In genomic region chr6:3054229-3055157, GRCh38 we compare ENCODE assay signal across 7 cellular contexts. TPM values are rescaled to one million over a fixed set of nuclear protein-coding genes. Genes with fewer than 3 reads are reported as not detected.
DNase-seq lines count a peak whose midpoint lies in the region; ATAC-seq and TF ChIP-seq lines count a peak whose summit lies in the region.
"Not testable (repeated sequence)": the region's sequence is repeated elsewhere in the genome, so short reads cannot be mapped to it uniquely, and the experiment has no call there.

No MANE protein-coding gene starts in this region.

- ATAC-seq in lower lobe of right lung: peak; percentile 19 to 69

- H3K9me3 ChIP-seq in SK-N-SH, lower lobe of right lung: not testable (repeated sequence)

- H3K27ac ChIP-seq in SK-N-SH (ENCODE audit: low read depth in 2 of 2, low read length in 1 of 2); rectal smooth muscle tissue (ENCODE audit: low read depth, low read length): not testable (repeated sequence)
- peak overlapping the region; percentile 80 for H3K27ac ChIP-seq in lower lobe of right lung

- H4K20me1 ChIP-seq in SK-N-SH (ENCODE audit: insufficient read depth): not testable (repeated sequence)

- H3K36me3 ChIP-seq in SK-N-SH (replicated peaks in 1 of 2; ENCODE audit: control insufficient read depth in 1 of 2, insufficient read depth in 2 of 2, low read length in 1 of 2); lower lobe of right lung; rectal smooth muscle tissue (ENCODE audit: control insufficient read depth, insufficient read depth, low read length): not testable (repeated sequence)

- peak overlapping the region; percentile 61 for H3K4me2 ChIP-seq in SK-N-SH

- H3K9me2 ChIP-seq in SK-N-SH: not testable (repeated sequence)

- DNase-seq in Daoy (ENCODE audit: low read depth) (peak; percentile 36), NCI-H187 treated with DMSO at 0.1 percent for 48 hours (lab: John Stamatoyannopoulos, UW) (peak; percentile 63), SK-N-SH (peak; percentile 36), astrocyte of the hippocampus (ENCODE audit: low read depth, low spot score) (peak; percentile 44), fibroblast of peridontal ligament (ENCODE audit: extremely low read depth) (peak; percentile 43)
- DNase-seq in lower lobe of right lung: not testable (repeated sequence)

- TF ChIP-seq RAD21 in SK-N-SH (IDR thresholded peaks at IDR 0.05; ENCODE audit: low read length): not testable (repeated sequence)

- H3K4me3 ChIP-seq in SK-N-SH (ENCODE audit: low read depth in 2 of 2, low read length in 1 of 2): peak overlapping the region; percentile 42 to 59; a peak in 2 of 4 replicates
- H3K4me3 ChIP-seq in lower lobe of right lung: peak overlapping the region; percentile 65
- H3K4me3 ChIP-seq in rectal smooth muscle tissue (ENCODE audit: low read length): peak overlapping the region; percentile 61

- H3K79me2 ChIP-seq in SK-N-SH (ENCODE audit: insufficient read depth): not testable (repeated sequence)

- not testable (repeated sequence) for H3K27me3 ChIP-seq in SK-N-SH (ENCODE audit: insufficient read depth); lower lobe of right lung (ENCODE audit: low read depth); rectal smooth muscle tissue (ENCODE audit: control insufficient read depth, insufficient read depth, low read length)

- CTCF ChIA-PET in SK-N-SH (lab: Yijun Ruan, JAX): interaction anchor here (1.0 to 2.5 kb wide), 6 partner anchors 53 to 209 kb away, joined by 3 to 10 read pairs (median 6); partner anchors contain the start of gene NQO2

- POLR2A ChIA-PET in SK-N-SH (lab: Yijun Ruan, JAX): interaction anchor here (0.6 to 1.0 kb wide), 2 partner anchors 65 to 66 kb away, joined by 3 to 4 read pairs; no protein-coding TSS in a partner anchor

- peak overlapping the region; percentile 94; the same call in 1 of the 2 replicates for H2AFZ ChIP-seq in SK-N-SH (ENCODE audit: low read depth)

- intact Hi-C loops in lower lobe of right lung (cut with DNase I): not testable (repeated sequence)

- TF ChIP-seq EP300 in SK-N-SH (IDR thresholded peaks at IDR 0.05; ENCODE audit: borderline replicate concordance in 1 of 2, low read depth in 1 of 2, low read length in 1 of 2): not testable (repeated sequence)

- WGBS in SK-N-SH (ENCODE audit: low lambda C conversion rate): 80% methylated on average over 27 of the region's 27 CpGs

- H3F3A ChIP-seq in SK-N-SH (replicated peaks; ENCODE audit: insufficient read depth): not testable (repeated sequence)

- not testable (repeated sequence) for H3K4me1 ChIP-seq in SK-N-SH (ENCODE audit: control insufficient read depth in 1 of 2, insufficient read depth in 2 of 2, low read depth in 1 of 2, low read length in 1 of 2); rectal smooth muscle tissue (ENCODE audit: control insufficient read depth, insufficient read depth, low read length)
- peaks cover 25% of the 10 kb centered on the region for H3K4me1 ChIP-seq in lower lobe of right lung

- not testable (repeated sequence) for H3K9ac ChIP-seq in SK-N-SH; rectal smooth muscle tissue (ENCODE audit: low read length)

- not testable (repeated sequence) for TF ChIP-seq CTCF in SK-N-SH (IDR thresholded peaks at IDR 0.05); lower lobe of right lung (IDR thresholded peaks at IDR 0.05)

RNA-seq across cellular contexts. Expression of gene RIPK1, which starts 13.8 kb away (rescaled TPM):
- total RNA-seq in Daoy (2014; rRNA removed; shearing (Covaris generic)): 14.7 and 16.3 TPM in 2 replicates
- 12.0 and 15.7 TPM in 2 replicates for polyA plus RNA-seq in SK-N-SH (2012; rRNA removed)
- polyA plus RNA-seq in SK-N-SH (2012; cell fraction: cytosol; rRNA removed): 13.2 and 14.1 TPM in 2 replicates
- 20.4 and 28.0 TPM in 2 replicates for polyA plus RNA-seq in SK-N-SH (2012; cell fraction: nucleus; rRNA removed)
- total RNA-seq in lower lobe of right lung: 26.3 TPM

RNA-seq across cellular contexts. Expression of gene NQO2, which starts 54.8 kb away (rescaled TPM):
- total RNA-seq in Daoy (2014; rRNA removed; shearing (Covaris generic)): 8.5 and 17.5 TPM in 2 replicates
- polyA plus RNA-seq in SK-N-SH (2012; rRNA removed): 19.2 and 22.5 TPM in 2 replicates
- 18.9 and 20.4 TPM in 2 replicates for polyA plus RNA-seq in SK-N-SH (2012; cell fraction: cytosol; rRNA removed)
- polyA plus RNA-seq in SK-N-SH (2012; cell fraction: nucleus; rRNA removed): 14.6 and 18.6 TPM in 2 replicates
- total RNA-seq in lower lobe of right lung: 22.4 TPM
